Comparison of ENCODE assay signal across 9 cellular contexts in the genomic region with DNA sequence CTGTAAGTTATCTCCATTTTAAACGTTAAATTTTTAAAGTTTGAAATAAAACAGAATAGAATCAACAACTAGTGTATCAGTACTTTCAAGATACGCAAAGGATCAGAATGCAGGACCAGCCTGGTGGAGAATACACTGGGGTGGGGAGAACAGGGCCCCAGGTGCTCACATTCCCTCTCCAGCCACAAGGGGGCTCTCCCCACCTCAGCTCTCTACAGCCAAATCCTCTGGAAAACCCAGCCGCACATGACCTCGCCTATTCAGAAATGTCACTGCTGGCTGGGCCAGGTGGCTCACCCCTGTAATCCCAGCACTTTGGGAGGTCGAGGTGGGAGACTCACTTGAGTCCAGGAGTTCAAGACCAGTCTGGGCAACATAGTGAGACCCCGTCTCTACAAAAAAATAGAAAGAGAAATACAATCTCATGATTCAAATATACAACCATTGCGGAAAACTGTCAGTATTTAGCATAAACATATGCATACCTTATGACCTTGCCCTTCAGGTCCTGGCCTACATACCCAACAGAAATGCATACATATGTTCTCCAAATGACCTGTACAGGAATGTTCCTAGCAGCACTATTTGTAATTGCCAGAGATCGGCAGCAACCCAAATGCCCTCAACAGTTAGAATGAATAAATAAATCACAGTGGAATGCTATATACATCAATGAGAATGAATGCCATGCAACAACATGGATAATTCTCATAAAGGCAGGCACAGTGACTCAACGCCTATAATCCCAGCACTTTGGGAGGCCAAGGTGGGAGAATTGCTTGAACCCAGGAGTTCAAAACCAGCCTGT. TPM values are rescaled to one million over a fixed set of nuclear protein-coding genes. Genes with fewer than 3 reads are reported as not detected.
DNase-seq lines count a peak whose midpoint lies in the region; ATAC-seq, FAIRE-seq and TF ChIP-seq lines count a peak whose summit lies in the region.
"Had no signal": no experiment of that assay in that cellular context is flagged by ENCODE, and none has a peak within 500 bp of the region (broad histone marks: within the 10 kb centered on the region; RNA-seq: fewer than 3 reads in every experiment).

No MANE protein-coding gene starts in this region.

- H3K27ac ChIP-seq in foreskin keratinocyte = no peak overlapping the region
- H3K27ac ChIP-seq: SK-N-MC had no signal

- H3K4me1 Mint-ChIP-seq in activated T-helper 1 cell treated with anti-CD3 and anti-CD28 coated beads, Interleukin-12 subunit alpha, Interleukin-12 subunit beta, Interleukin-2, Interleukin-4 antibody, amounts not matched to agents 30 ng/mL and 10 ng/mL and 1 ng/mL, durations not matched to agents 14 hours and 24 hours and 36 hours (ENCODE audit: low read depth) = peaks cover 44% of the 10 kb centered on the region

- peak; percentile 91 for TF ChIP-seq CTCF in foreskin keratinocyte (conservative IDR thresholded peaks at IDR 0.05)

- ATAC-seq in foreskin keratinocyte = peak; percentile 71
- no peak for ATAC-seq in HG02623 (IDR thresholded peaks at IDR 0.05; ENCODE audit: unreplicated experiment)
- ATAC-seq in GM19397 (IDR thresholded peaks at IDR 0.05; ENCODE audit: unreplicated experiment) = no peak

- peaks cover 6% of the 10 kb centered on the region for H3K4me1 ChIP-seq in foreskin keratinocyte

- H3K9me3 Mint-ChIP-seq in activated T-helper 1 cell treated with anti-CD3 and anti-CD28 coated beads, Interleukin-12 subunit alpha, Interleukin-12 subunit beta, Interleukin-2, Interleukin-4 antibody, amounts not matched to agents 30 ng/mL and 10 ng/mL and 1 ng/mL, durations not matched to agents 14 hours and 24 hours and 36 hours = no peaks in the 10 kb centered on the region

- no peak overlapping the region for H3K27ac Mint-ChIP-seq in activated T-helper 1 cell treated with anti-CD3 and anti-CD28 coated beads, Interleukin-12 subunit alpha, Interleukin-12 subunit beta, Interleukin-2, Interleukin-4 antibody, amounts not matched to agents 30 ng/mL and 10 ng/mL and 1 ng/mL, durations not matched to agents 14 hours and 24 hours and 36 hours

- H3K4me3 Mint-ChIP-seq in activated T-helper 1 cell treated with anti-CD3 and anti-CD28 coated beads, Interleukin-12 subunit alpha, Interleukin-12 subunit beta, Interleukin-2, Interleukin-4 antibody, amounts not matched to agents 30 ng/mL and 10 ng/mL and 1 ng/mL, durations not matched to agents 14 hours and 24 hours and 36 hours = no peak overlapping the region

- peak; percentile 33 for DNase-seq in DMS 273 treated with DMSO at 0.1 percent for 48 hours (lab: John Stamatoyannopoulos, UW)
- DNase-seq in HTR-8/SVneo (ENCODE audit: insufficient read length, low spot score) = peak; percentile 75
- peak; percentile 73 for DNase-seq in RPMI7951 (ENCODE audit: low read depth)
- DNase-seq in activated T-helper 1 cell treated with anti-CD3 and anti-CD28 coated beads, Interleukin-12 subunit alpha, Interleukin-12 subunit beta, Interleukin-2, Interleukin-4 antibody, amounts not matched to agents 30 ng/mL and 10 ng/mL and 1 ng/mL, durations not matched to agents 14 hours and 24 hours and 36 hours (ENCODE audit: low spot score) = peak; percentile 52
- peak in 1 of 2 donors; percentile 48 for DNase-seq in foreskin keratinocyte
- DNase-seq in renal cortical epithelial cell (ENCODE audit: low read depth) = peak; percentile 41

- intact Hi-C loops in activated T-helper 1 cell treated with anti-CD3 and anti-CD28 coated beads, Interleukin-12 subunit alpha, Interleukin-12 subunit beta, Interleukin-2, Interleukin-4 antibody, amounts not matched to agents 30 ng/mL and 10 ng/mL and 1 ng/mL, durations not matched to agents 14 hours and 24 hours and 36 hours (cut with micrococcal nuclease) = loop anchor here (1.0 to 5.0 kb wide), 3 partner anchors 14 to 374 kb away; no protein-coding TSS in a partner anchor

- no peaks in the 10 kb centered on the region for H3K27me3 Mint-ChIP-seq in activated T-helper 1 cell treated with anti-CD3 and anti-CD28 coated beads, Interleukin-12 subunit alpha, Interleukin-12 subunit beta, Interleukin-2, Interleukin-4 antibody, amounts not matched to agents 30 ng/mL and 10 ng/mL and 1 ng/mL, durations not matched to agents 14 hours and 24 hours and 36 hours (ENCODE audit: insufficient read depth)

- H3K27me3 ChIP-seq in foreskin keratinocyte = no peaks in the 10 kb centered on the region

- no peak for FAIRE-seq in HTR-8/SVneo (lab: Jason Lieb, UNC)

- peaks cover 2% of the 10 kb centered on the region for H3K36me3 Mint-ChIP-seq in activated T-helper 1 cell treated with anti-CD3 and anti-CD28 coated beads, Interleukin-12 subunit alpha, Interleukin-12 subunit beta, Interleukin-2, Interleukin-4 antibody, amounts not matched to agents 30 ng/mL and 10 ng/mL and 1 ng/mL, durations not matched to agents 14 hours and 24 hours and 36 hours (ENCODE audit: low read depth)

RNA-seq across cellular contexts. Expression of gene TEX101, which starts 18.4 kb away (rescaled TPM):
- total RNA-seq in RPMI7951 (2014; rRNA removed; shearing (Covaris generic)) = not detected in 2 replicates
- total RNA-seq in activated T-helper 1 cell treated with anti-CD3 and anti-CD28 coated beads, Interleukin-12 subunit alpha, Interleukin-12 subunit beta, Interleukin-2, Interleukin-4 antibody, amounts not matched to agents 30 ng/mL and 10 ng/mL and 1 ng/mL, durations not matched to agents 14 hours and 24 hours and 36 hours = not detected in 2 replicates
- total RNA-seq in foreskin keratinocyte (not detected in 2 replicates), renal cortical epithelial cell (not detected in 2 replicates)
- polyA plus RNA-seq in foreskin keratinocyte = not detected in 2 replicates

RNA-seq across cellular contexts. Expression of gene LYPD3, which starts 32.3 kb away (rescaled TPM):
- total RNA-seq in RPMI7951 (2014; rRNA removed; shearing (Covaris generic)) = 1.3 and 1.8 TPM in 2 replicates
- 4.1 and 5.3 TPM in 2 replicates for total RNA-seq in activated T-helper 1 cell treated with anti-CD3 and anti-CD28 coated beads, Interleukin-12 subunit alpha, Interleukin-12 subunit beta, Interleukin-2, Interleukin-4 antibody, amounts not matched to agents 30 ng/mL and 10 ng/mL and 1 ng/mL, durations not matched to agents 14 hours and 24 hours and 36 hours
- total RNA-seq in foreskin keratinocyte (16.3 and 18.0 TPM in 2 replicates), renal cortical epithelial cell (0.20 TPM in 1 of 2 replicates, not detected in the other)
- 31.8 and 43.1 TPM in 2 replicates for polyA plus RNA-seq in foreskin keratinocyte
